8 cellular contexts compared by ENCODE assay signal in genomic region chr19:46862504-46862835, GRCh38. TPM values are rescaled to one million over a fixed set of nuclear protein-coding genes. Genes with fewer than 3 reads are reported as not detected.
DNase-seq lines count a peak whose midpoint lies in the region; ATAC-seq and TF ChIP-seq lines count a peak whose summit lies in the region.

No MANE protein-coding gene starts in this region.

- in situ Hi-C loops in HAP-1 (cut with MboI; ENCODE audit: low sequenced_read_pairs) = loop anchor here (5.0 kb wide), 2 partner anchors 60 to 130 kb away; no protein-coding TSS in a partner anchor

- H3K27me3 ChIP-seq in HAP-1 (ENCODE audit: low read depth) (no peaks in the 10 kb centered on the region), adrenal gland (no peaks in the 10 kb centered on the region), subcutaneous abdominal adipose tissue (ENCODE audit: control insufficient read depth in 5 of 5, insufficient read depth in 4 of 5, low read length in 5 of 5) (no peaks in the 10 kb centered on the region)

- peak overlapping the region in 4 of 5 donors; percentile 6 to 100 (median 95) for H3K27ac ChIP-seq in adrenal gland
- H3K27ac ChIP-seq in subcutaneous abdominal adipose tissue (ENCODE audit: low read depth, low read length) = peak overlapping the region; percentile 56

- no peak for ATAC-seq in HG03571 (IDR thresholded peaks at IDR 0.05; ENCODE audit: unreplicated experiment)
- ATAC-seq in HG03196 (IDR thresholded peaks at IDR 0.05; ENCODE audit: unreplicated experiment) = no peak

- H3K4me3 ChIP-seq in HAP-1 (peak overlapping the region; percentile 65), adrenal gland (peak overlapping the region in 2 of 4 donors; percentile 55 to 99), subcutaneous abdominal adipose tissue (ENCODE audit: low read depth in 1 of 5, low read length in 5 of 5) (peak overlapping the region; percentile 70 to 90 (median 79))

- peaks cover 6% of the 10 kb centered on the region; the same call in 1 of the 2 replicates for H3K36me3 ChIP-seq in HAP-1 (replicated peaks)
- no peaks in the 10 kb centered on the region for H3K36me3 ChIP-seq in adrenal gland (replicated peaks in 1 of 2)
- no peaks in the 10 kb centered on the region for H3K36me3 ChIP-seq in subcutaneous abdominal adipose tissue (ENCODE audit: control insufficient read depth in 5 of 5, insufficient read depth in 5 of 5, low read length in 5 of 5)

- TF ChIP-seq CTCF in adrenal gland (IDR thresholded peaks at IDR 0.05) = no peak

- 11 to 23% (median 12%) methylated on average over 9 of the region's 9 CpGs for WGBS in adrenal gland, 4 donors

- DNase-seq in HAP-1 (ENCODE audit: low spot score in 2 of 2) (no peak), adrenal gland (peak in 1 of 7 donors; percentile 13), iris pigment epithelial cell (ENCODE audit: low read depth) (peak; percentile 31), T-helper 9 cell (no peak)
- DNase-seq in activated CD4-positive, alpha-beta T cell treated with anti-CD3 and anti-CD28 coated beads, Interleukin-2, amount 50 U/mL, for 4 hours = no peak

- H3K9me3 ChIP-seq in HAP-1 (no peaks in the 10 kb centered on the region), adrenal gland (replicated peaks in 1 of 3) (no peaks in the 10 kb centered on the region), subcutaneous abdominal adipose tissue (ENCODE audit: control insufficient read depth in 5 of 5, low read length in 5 of 5) (no peaks in the 10 kb centered on the region)

- TF ChIP-seq POLR2A in adrenal gland (IDR thresholded peaks at IDR 0.05) = no peak

- H3K9ac ChIP-seq in subcutaneous abdominal adipose tissue (ENCODE audit: low read length in 5 of 5) = peak overlapping the region in 4 of 5 donors; percentile 27 to 73 (median 68)

- H3K4me1 ChIP-seq in HAP-1 = peaks cover 31% of the 10 kb centered on the region
- peaks cover 45 to 57% of the 10 kb centered on the region in 2 donors for H3K4me1 ChIP-seq in adrenal gland (replicated peaks in 1 of 2)
- peaks cover 5 to 55% (median 54%) of the 10 kb centered on the region in 5 donors for H3K4me1 ChIP-seq in subcutaneous abdominal adipose tissue (ENCODE audit: control insufficient read depth in 5 of 5, insufficient read depth in 5 of 5, low read length in 5 of 5)

- intact Hi-C loops in adrenal gland (cut with DNase I) = loop anchor here in 1 of 2 donors (5.0 kb wide), 1 partner anchor 35 kb away; no protein-coding TSS in a partner anchor

RNA-seq across cellular contexts. Expression of gene ARHGAP35, which starts 1.7 kb away (rescaled TPM):
- total RNA-seq in adrenal gland = 10 to 100 TPM; 29.7 to 48.3 (median 41.0) TPM
- 10 to 100 TPM in 2 of 3 donors, 1 to 10 TPM in 1; 7.0 to 24.1 (median 22.3) TPM for polyA plus RNA-seq in adrenal gland

RNA-seq across cellular contexts. Expression of gene AP2S1, which starts 11.8 kb away (rescaled TPM):
- total RNA-seq in adrenal gland = 100 to 1,000 TPM; 123 to 205 (median 179) TPM
- 100 to 1,000 TPM in 1 of 3 donors, 10 to 100 TPM in 2; 91.1 to 149 (median 99.3) TPM for polyA plus RNA-seq in adrenal gland
